ENCODE assay signal across 10 cellular contexts in genomic region chr12:113862570-113863454, GRCh38.
DNase-seq lines count a peak whose midpoint lies in the region; ATAC-seq and TF ChIP-seq lines count a peak whose summit lies in the region.
"Had no signal": no experiment of that assay in that cellular context is flagged by ENCODE, and none has a peak within 500 bp of the region (broad histone marks: within the 10 kb centered on the region; RNA-seq: fewer than 3 reads in every experiment).

No MANE protein-coding gene starts in this region.

- no peaks in the 10 kb centered on the region for H3F3A ChIP-seq in PC-3 (ENCODE audit: low read length, unreplicated experiment)

- BruUV-seq in PC-3 (replicated peaks; lab: Mats Ljungman, UMichigan), result no TSS peak

- peaks cover 11% of the 10 kb centered on the region for H3K36me3 ChIP-seq in CD8-positive, alpha-beta memory T cell (ENCODE audit: insufficient read depth, low read length)
- H3K36me3 ChIP-seq in Karpas-422 (ENCODE audit: insufficient read depth, low read length) (no peaks in the 10 kb centered on the region), PC-3 (ENCODE audit: low read depth, low read length) (peaks cover 5% of the 10 kb centered on the region; the same call in 1 of the 2 replicates)

- H3K4me2 ChIP-seq in Karpas-422 (ENCODE audit: low read depth, low read length, poor library complexity, severe bottlenecking), result peak overlapping the region; percentile 71
- H3K4me2 ChIP-seq in PC-3 (ENCODE audit: low read length), result no peak overlapping the region

- peaks cover 0 to 38% (median 3%) of the 10 kb centered on the region in 3 donors for H3K36me3 Mint-ChIP-seq in CD8-positive, alpha-beta memory T cell
- peaks cover 47% of the 10 kb centered on the region for H3K36me3 Mint-ChIP-seq in activated B cell treated with CpG ODN at 0.5 μM for 24 hours (ENCODE audit: low read depth)

- CTCF ChIA-PET in CD8-positive, alpha-beta memory T cell (lab: Charles Lee), result no interaction called here
- CTCF ChIA-PET in activated B cell treated with CpG ODN at 0.5 μM for 24 hours (lab: Charles Lee), result no interaction called here
- CTCF ChIA-PET in PC-3 (lab: Charles Lee), result no interaction called here

- TF ChIP-seq CTCF in activated B cell treated with CpG ODN at 0.5 μM for 24 hours (IDR thresholded peaks at IDR 0.05), result no peak
- TF ChIP-seq CTCF in PC-3 (conservative IDR thresholded peaks at IDR 0.05; ENCODE audit: low read depth, low read length), result no peak

- peak in 1 of 5 donors; percentile 6 for DNase-seq in CD8-positive, alpha-beta memory T cell
- DNase-seq in Karpas-422 (peak; percentile 89), activated B cell treated with CpG ODN at 0.5 μM for 24 hours (no peak), left kidney (ENCODE audit: low read depth, low spot score) (peak; percentile 28), PC-3 (no peak), GM03348 (ENCODE audit: low spot score) (no peak), sciatic nerve (ENCODE audit: low spot score) (no peak)
- no peak for DNase-seq in activated effector memory CD4-positive, alpha-beta T cell treated with Interleukin-2 at 50 U/mL for 16 hours
- DNase-seq: stimulated activated CD4-positive, alpha-beta T cell treated with anti-CD3 and anti-CD28 coated beads, Interleukin-2, amount 100 ng/mL, for 24 hours had no signal

- no peaks in the 10 kb centered on the region for H3K4me1 ChIP-seq in CD8-positive, alpha-beta memory T cell (ENCODE audit: insufficient read depth, low read length)
- H3K4me1 ChIP-seq in Karpas-422 (ENCODE audit: low read length) (peaks cover 27% of the 10 kb centered on the region), PC-3 (ENCODE audit: insufficient read depth, low read length) (no peaks in the 10 kb centered on the region)

- H3K4me3 Mint-ChIP-seq in CD8-positive, alpha-beta memory T cell, result peak overlapping the region in 6 of 7 donors; percentile 23 to 78 (median 46)
- H3K4me3 Mint-ChIP-seq in activated B cell treated with CpG ODN at 0.5 μM for 24 hours, result peak overlapping the region; percentile 50
- H3K4me3 Mint-ChIP-seq: dendritic cell treated with granulocyte-macrophage colony-stimulating factor and Interleukin-4, amounts not matched to agents 40 ng/mL and 50 ng/mL, for 4 days had no signal

- no peak overlapping the region for H3K4me3 ChIP-seq in CD8-positive, alpha-beta memory T cell (ENCODE audit: low read length)
- H3K4me3 ChIP-seq in Karpas-422 (ENCODE audit: low read length), result peak overlapping the region; percentile 14
- H3K4me3 ChIP-seq in PC-3 (ENCODE audit: low read length), result no peak overlapping the region

- H3K9ac ChIP-seq in Karpas-422 (ENCODE audit: low read length), result no peak overlapping the region
- no peak overlapping the region for H3K9ac ChIP-seq in PC-3 (ENCODE audit: low read length)

- H3K27me3 ChIP-seq in CD8-positive, alpha-beta memory T cell (ENCODE audit: insufficient read depth, low read length, poor library complexity, severe bottlenecking), result no peaks in the 10 kb centered on the region
- no peaks in the 10 kb centered on the region for H3K27me3 ChIP-seq in Karpas-422 (ENCODE audit: low read length)
- H3K27me3 ChIP-seq in PC-3 (ENCODE audit: low read length), result no peaks in the 10 kb centered on the region

- ATAC-seq in activated B cell treated with CpG ODN at 0.5 μM for 24 hours (ENCODE audit: low read depth) (peak; percentile 87), PC-3 (no peak), sciatic nerve (no peak)

- H2AFZ ChIP-seq in Karpas-422 (ENCODE audit: low read length) (no peak overlapping the region), PC-3 (ENCODE audit: low read length) (no peak overlapping the region)

- H3K9me2 ChIP-seq in Karpas-422 (replicated peaks; ENCODE audit: insufficient read depth, low read length) (no peaks in the 10 kb centered on the region), PC-3 (replicated peaks; ENCODE audit: low read length) (no peaks in the 10 kb centered on the region)

- peak overlapping the region in 6 of 8 donors; percentile 22 to 86 (median 73) for H3K27ac Mint-ChIP-seq in CD8-positive, alpha-beta memory T cell
- peak overlapping the region; percentile 24 for H3K27ac Mint-ChIP-seq in activated B cell treated with CpG ODN at 0.5 μM for 24 hours
- H3K27ac Mint-ChIP-seq: dendritic cell treated with granulocyte-macrophage colony-stimulating factor and Interleukin-4, amounts not matched to agents 40 ng/mL and 50 ng/mL, for 4 days had no signal

- intact Hi-C loops in activated B cell treated with CpG ODN at 0.5 μM for 24 hours (cut with micrococcal nuclease) (no loop called here), PC-3 (cut with micrococcal nuclease) (no loop called here), sciatic nerve (cut with DNase I) (no loop called here)

- H3K79me2 ChIP-seq in Karpas-422 (ENCODE audit: low read length), result no peaks in the 10 kb centered on the region
- no peaks in the 10 kb centered on the region for H3K79me2 ChIP-seq in PC-3 (ENCODE audit: low read length)

- no peaks in the 10 kb centered on the region for H3K27me3 Mint-ChIP-seq in CD8-positive, alpha-beta memory T cell
- no peaks in the 10 kb centered on the region for H3K27me3 Mint-ChIP-seq in activated B cell treated with CpG ODN at 0.5 μM for 24 hours
- H3K27me3 Mint-ChIP-seq: dendritic cell treated with granulocyte-macrophage colony-stimulating factor and Interleukin-4, amounts not matched to agents 40 ng/mL and 50 ng/mL, for 4 days had no signal

- H4K20me1 ChIP-seq in Karpas-422 (ENCODE audit: insufficient read depth, low read depth, low read length) (peaks cover 66% of the 10 kb centered on the region), PC-3 (ENCODE audit: low read length) (no peaks in the 10 kb centered on the region)

- no peak overlapping the region for H3K27ac ChIP-seq in CD8-positive, alpha-beta memory T cell (ENCODE audit: low read depth, low read length)
- H3K27ac ChIP-seq in Karpas-422 (ENCODE audit: low read length) (no peak overlapping the region), PC-3 (ENCODE audit: low read length) (no peak overlapping the region)

- peaks cover 37 to 38% (median 37%) of the 10 kb centered on the region in 3 donors for H3K4me1 Mint-ChIP-seq in CD8-positive, alpha-beta memory T cell
- peaks cover 39% of the 10 kb centered on the region for H3K4me1 Mint-ChIP-seq in activated B cell treated with CpG ODN at 0.5 μM for 24 hours

- H3K9me3 Mint-ChIP-seq in CD8-positive, alpha-beta memory T cell, result no peaks in the 10 kb centered on the region
- H3K9me3 Mint-ChIP-seq in activated B cell treated with CpG ODN at 0.5 μM for 24 hours, result no peaks in the 10 kb centered on the region
- H3K9me3 Mint-ChIP-seq: dendritic cell treated with granulocyte-macrophage colony-stimulating factor and Interleukin-4, amounts not matched to agents 40 ng/mL and 50 ng/mL, for 4 days had no signal

- POLR2A ChIA-PET in CD8-positive, alpha-beta memory T cell (lab: Charles Lee), result no interaction called here
- POLR2A ChIA-PET in activated B cell treated with CpG ODN at 0.5 μM for 24 hours (lab: Charles Lee) (interaction anchor here (0.7 kb wide), 1 partner anchor 55 kb away, joined by 3 read pairs; no protein-coding TSS in a partner anchor), PC-3 (lab: Charles Lee; ENCODE audit: unreplicated experiment) (no interaction called here)

- no peaks in the 10 kb centered on the region for H3K9me3 ChIP-seq in CD8-positive, alpha-beta memory T cell (ENCODE audit: low read length)
- H3K9me3 ChIP-seq in Karpas-422 (ENCODE audit: low read length) (no peaks in the 10 kb centered on the region), PC-3 (ENCODE audit: low read length) (no peaks in the 10 kb centered on the region)

Comparison
In these comparisons a context has a peak if more than half of its experiments do, and no peak if none do; other contexts are left out.
1. DNase-seq: peak in Karpas-422 (single experiment) and left kidney (single experiment); none in activated B cell treated with CpG ODN at 0.5 μM for 24 hours (single experiment), PC-3 (single experiment), GM03348 (single experiment), activated effector memory CD4-positive, alpha-beta T cell treated with Interleukin-2 at 50 U/mL for 16 hours (single experiment) and sciatic nerve (single experiment).